Comparison of ENCODE assay signal across 14 cellular contexts in the genomic region with DNA sequence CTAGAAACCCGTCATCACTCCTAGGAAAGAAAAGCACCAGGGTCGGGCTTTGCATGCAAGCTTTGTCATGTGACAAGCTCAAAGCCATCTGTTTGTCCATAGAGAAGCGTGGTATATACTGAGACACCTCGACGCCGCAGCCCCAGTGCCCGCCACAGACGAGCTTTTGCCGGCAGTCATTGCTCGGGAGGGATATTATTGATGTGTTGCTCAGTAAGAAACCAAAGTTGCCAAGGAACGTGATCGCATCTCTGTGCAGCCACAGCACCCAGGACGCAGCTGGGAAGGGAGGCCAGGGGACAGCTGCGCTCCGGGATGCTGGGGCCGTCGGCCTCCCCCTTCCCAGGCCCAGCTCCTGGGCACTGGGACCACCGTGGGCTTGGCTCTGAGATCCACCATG.
A peak's percentile ranks its signal among the peaks of the same experiment; 100 is the strongest.
DNase-seq lines count a peak whose midpoint lies in the region; ATAC-seq and TF ChIP-seq lines count a peak whose summit lies in the region.
"Had no signal": no experiment of that assay in that cellular context is flagged by ENCODE, and none has a peak within 500 bp of the region (broad histone marks: within the 10 kb centered on the region; RNA-seq: fewer than 3 reads in every experiment).

No MANE protein-coding gene starts in this region.

- 84% methylated on average over 18 of the region's 18 CpGs for WGBS in smooth muscle cell (ENCODE audit: low lambda C conversion rate)

- no peak overlapping the region for H3K27ac Mint-ChIP-seq in activated T-cell treated with anti-CD3 and anti-CD28 coated beads, Interleukin-2, amount 50 U/mL, for 72 hours
- H3K27ac Mint-ChIP-seq in activated naive CD8-positive, alpha-beta T cell treated with anti-CD3 and anti-CD28 coated beads, Interleukin-2, amount 50 U/mL, for 24 hours, result no peak overlapping the region
- no peak overlapping the region for H3K27ac Mint-ChIP-seq in stimulated activated naive B cell treated with anti-CD40 and anti-IgM and Interleukin-4, amounts not matched to agents 10 μg/mL and 1 μg/mL and 100 μg/mL, for 72 hours
- H3K27ac Mint-ChIP-seq: H9 had no signal

- TF ChIP-seq CTCF in left lung (IDR thresholded peaks at IDR 0.05) (no peak), smooth muscle cell (IDR thresholded peaks at IDR 0.05; ENCODE audit: borderline replicate concordance, insufficient read depth, poor library complexity, severe bottlenecking) (no peak)

- peaks cover 0 to 12% of the 10 kb centered on the region in 2 donors for H3K4me1 ChIP-seq in left lung
- H3K4me1 ChIP-seq in smooth muscle cell (ENCODE audit: low read depth), result peaks cover 9% of the 10 kb centered on the region
- H3K4me1 ChIP-seq: foreskin keratinocyte had no signal

- no peaks in the 10 kb centered on the region for H3F3A ChIP-seq in smooth muscle cell (ENCODE audit: low read depth)

- no peaks in the 10 kb centered on the region for H3K36me3 Mint-ChIP-seq in activated T-cell treated with anti-CD3 and anti-CD28 coated beads, Interleukin-2, amount 50 U/mL, for 72 hours (ENCODE audit: insufficient read depth in 2 of 2)
- H3K36me3 Mint-ChIP-seq in activated naive CD8-positive, alpha-beta T cell treated with anti-CD3 and anti-CD28 coated beads, Interleukin-2, amount 50 U/mL, for 24 hours (ENCODE audit: low read depth), result no peaks in the 10 kb centered on the region
- H3K36me3 Mint-ChIP-seq in stimulated activated naive B cell treated with anti-CD40 and anti-IgM and Interleukin-4, amounts not matched to agents 10 μg/mL and 1 μg/mL and 100 μg/mL, for 72 hours, result peaks cover 5 to 11% of the 10 kb centered on the region in 2 donors

- no peaks in the 10 kb centered on the region for H3K9me3 Mint-ChIP-seq in activated T-cell treated with anti-CD3 and anti-CD28 coated beads, Interleukin-2, amount 50 U/mL, for 72 hours
- no peaks in the 10 kb centered on the region for H3K9me3 Mint-ChIP-seq in activated naive CD8-positive, alpha-beta T cell treated with anti-CD3 and anti-CD28 coated beads, Interleukin-2, amount 50 U/mL, for 24 hours
- peaks cover 0 to 5% of the 10 kb centered on the region in 2 donors for H3K9me3 Mint-ChIP-seq in stimulated activated naive B cell treated with anti-CD40 and anti-IgM and Interleukin-4, amounts not matched to agents 10 μg/mL and 1 μg/mL and 100 μg/mL, for 72 hours
- H3K9me3 Mint-ChIP-seq: naive thymus-derived CD4-positive, alpha-beta T cell had no signal

- intact Hi-C loops in left lung (cut with DNase I), result no loop called here

- H4K20me1 ChIP-seq in smooth muscle cell (ENCODE audit: low read depth), result no peaks in the 10 kb centered on the region

- no peak overlapping the region for H3K9ac ChIP-seq in smooth muscle cell (ENCODE audit: low read depth)

- no peaks in the 10 kb centered on the region for H3K79me2 ChIP-seq in smooth muscle cell (ENCODE audit: low read depth)

- H3K4me2 ChIP-seq in smooth muscle cell, result peak overlapping the region; percentile 71

- no peak overlapping the region for H3K4me3 ChIP-seq in left lung
- no peak overlapping the region for H3K4me3 ChIP-seq in smooth muscle cell
- H3K4me3 ChIP-seq: GM12878, lung had no signal

- H3K36me3 ChIP-seq in left lung, result no peaks in the 10 kb centered on the region
- no peaks in the 10 kb centered on the region for H3K36me3 ChIP-seq in smooth muscle cell (ENCODE audit: low read depth)

- H3K27ac ChIP-seq in left lung (no peak overlapping the region), smooth muscle cell (ENCODE audit: low read depth) (no peak overlapping the region)
- H3K27ac ChIP-seq: foreskin keratinocyte had no signal

- no peak overlapping the region for H2AFZ ChIP-seq in smooth muscle cell (ENCODE audit: low read depth)

- H3K9me3 ChIP-seq in left lung, result no peaks in the 10 kb centered on the region
- no peaks in the 10 kb centered on the region for H3K9me3 ChIP-seq in smooth muscle cell (replicated peaks; ENCODE audit: low read depth)

- H3K4me1 Mint-ChIP-seq in activated T-cell treated with anti-CD3 and anti-CD28 coated beads, Interleukin-2, amount 50 U/mL, for 72 hours (ENCODE audit: low read depth), result peaks cover 5% of the 10 kb centered on the region
- no peaks in the 10 kb centered on the region for H3K4me1 Mint-ChIP-seq in activated naive CD8-positive, alpha-beta T cell treated with anti-CD3 and anti-CD28 coated beads, Interleukin-2, amount 50 U/mL, for 24 hours
- peaks cover 6% of the 10 kb centered on the region in 2 donors for H3K4me1 Mint-ChIP-seq in stimulated activated naive B cell treated with anti-CD40 and anti-IgM and Interleukin-4, amounts not matched to agents 10 μg/mL and 1 μg/mL and 100 μg/mL, for 72 hours

- H3K27me3 Mint-ChIP-seq in activated T-cell treated with anti-CD3 and anti-CD28 coated beads, Interleukin-2, amount 50 U/mL, for 72 hours (ENCODE audit: low read depth), result no peaks in the 10 kb centered on the region
- no peaks in the 10 kb centered on the region for H3K27me3 Mint-ChIP-seq in activated naive CD8-positive, alpha-beta T cell treated with anti-CD3 and anti-CD28 coated beads, Interleukin-2, amount 50 U/mL, for 24 hours
- H3K27me3 Mint-ChIP-seq in stimulated activated naive B cell treated with anti-CD40 and anti-IgM and Interleukin-4, amounts not matched to agents 10 μg/mL and 1 μg/mL and 100 μg/mL, for 72 hours, result peaks cover 8 to 43% of the 10 kb centered on the region in 2 donors

- peak; percentile 10 for DNase-seq in activated T-cell treated with anti-CD3 and anti-CD28 coated beads, Interleukin-2, amount 50 U/mL, for 1 hour
- DNase-seq in activated T-cell treated with anti-CD3 and anti-CD28 coated beads, Interleukin-2, amount 50 U/mL, for 72 hours, result no peak
- peak; percentile 0 for DNase-seq in activated naive CD8-positive, alpha-beta T cell treated with anti-CD3 and anti-CD28 coated beads, Interleukin-2, amount 50 U/mL, for 24 hours
- peak; percentile 17 to 37 for DNase-seq in left lung
- DNase-seq in smooth muscle cell (lab: John Stamatoyannopoulos, UW; ENCODE audit: unreplicated experiment), result no peak
- no peak for DNase-seq in stimulated activated naive B cell treated with anti-CD40 and anti-IgM and Interleukin-4, amounts not matched to agents 10 μg/mL and 1 μg/mL and 100 μg/mL, for 72 hours
- DNase-seq in DMS 273 treated with DMSO at 0.1 percent for 48 hours (lab: John Stamatoyannopoulos, UW), result no peak
- DNase-seq: foreskin keratinocyte, H9, NCI-H2029 treated with DMSO at 0.1 percent for 48 hours had no signal

- no peak overlapping the region for H3K4me3 Mint-ChIP-seq in activated T-cell treated with anti-CD3 and anti-CD28 coated beads, Interleukin-2, amount 50 U/mL, for 72 hours
- no peak overlapping the region for H3K4me3 Mint-ChIP-seq in activated naive CD8-positive, alpha-beta T cell treated with anti-CD3 and anti-CD28 coated beads, Interleukin-2, amount 50 U/mL, for 24 hours
- no peak overlapping the region for H3K4me3 Mint-ChIP-seq in stimulated activated naive B cell treated with anti-CD40 and anti-IgM and Interleukin-4, amounts not matched to agents 10 μg/mL and 1 μg/mL and 100 μg/mL, for 72 hours
- H3K4me3 Mint-ChIP-seq: H9 had no signal

- H3K27me3 ChIP-seq in left lung (peaks cover 0 to 18% of the 10 kb centered on the region in 2 donors), smooth muscle cell (ENCODE audit: low read depth) (no peaks in the 10 kb centered on the region)

- no peak for ATAC-seq in activated T-cell treated with anti-CD3 and anti-CD28 coated beads, Interleukin-2, amount 50 U/mL, for 72 hours (replicated peaks in 1 of 2)
- ATAC-seq in activated naive CD8-positive, alpha-beta T cell treated with anti-CD3 and anti-CD28 coated beads, Interleukin-2, amount 50 U/mL, for 24 hours, result no peak
- ATAC-seq in left lung, result no peak
- no peak for ATAC-seq in stimulated activated naive B cell treated with anti-CD40 and anti-IgM and Interleukin-4, amounts not matched to agents 10 μg/mL and 1 μg/mL and 100 μg/mL, for 72 hours (replicated peaks)
- ATAC-seq in HG03095 (IDR thresholded peaks at IDR 0.05; ENCODE audit: unreplicated experiment), result no peak
- ATAC-seq: foreskin keratinocyte; GM12878; naive thymus-derived CD4-positive, alpha-beta T cell had no signal

Comparison
In these comparisons a context has a peak if more than half of its experiments do, and no peak if none do; other contexts are left out.
1. DNase-seq: peak in activated T-cell treated with anti-CD3 and anti-CD28 coated beads, Interleukin-2, amount 50 U/mL, for 1 hour (single experiment), activated naive CD8-positive, alpha-beta T cell treated with anti-CD3 and anti-CD28 coated beads, Interleukin-2, amount 50 U/mL, for 24 hours (single experiment) and left lung (2 of 2); none in activated T-cell treated with anti-CD3 and anti-CD28 coated beads, Interleukin-2, amount 50 U/mL, for 72 hours (0 of 2), smooth muscle cell (single experiment), stimulated activated naive B cell treated with anti-CD40 and anti-IgM and Interleukin-4, amounts not matched to agents 10 μg/mL and 1 μg/mL and 100 μg/mL, for 72 hours (single experiment) and DMS 273 treated with DMSO at 0.1 percent for 48 hours (single experiment).